12 cellular contexts compared by ENCODE assay signal in the genomic region with DNA sequence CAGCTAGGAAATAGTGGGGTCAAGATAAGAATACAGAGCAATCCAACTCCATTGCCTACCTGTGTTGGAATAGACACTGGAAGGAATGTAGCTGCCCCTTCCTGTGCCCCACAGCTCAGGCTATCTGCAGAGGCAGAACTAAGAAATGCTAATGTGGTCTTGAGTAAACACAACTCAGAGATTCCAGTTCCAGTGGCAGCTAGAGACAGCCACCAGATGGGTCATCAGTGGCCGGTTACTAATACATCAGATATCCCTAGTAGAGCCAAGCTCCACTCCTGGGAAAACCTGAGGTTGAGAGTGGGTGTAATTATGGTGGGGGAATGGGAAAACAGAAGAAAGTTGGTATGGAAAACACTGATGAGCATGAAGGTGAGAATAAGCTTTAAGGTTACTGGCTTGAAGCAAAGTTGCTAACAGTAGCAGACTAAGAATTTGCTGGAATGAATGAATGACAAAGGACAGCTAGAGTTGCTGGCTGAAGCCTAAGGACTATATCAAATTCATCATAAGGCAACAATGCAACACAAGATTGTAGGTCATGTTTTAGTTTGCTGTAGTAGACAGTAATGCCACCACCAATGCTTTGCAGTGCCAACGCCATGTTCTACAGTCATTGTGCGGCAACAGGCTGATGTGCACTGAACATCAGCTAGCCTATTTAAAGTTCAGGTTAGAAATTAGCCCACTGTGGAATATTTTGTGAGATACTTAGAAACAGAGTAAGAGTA.
DNase-seq lines count a peak whose midpoint lies in the region; ATAC-seq lines count a peak whose summit lies in the region.
"Had no signal": no experiment of that assay in that cellular context is flagged by ENCODE, and none has a peak within 500 bp of the region (broad histone marks: within the 10 kb centered on the region; RNA-seq: fewer than 3 reads in every experiment).

No MANE protein-coding gene starts in this region.

- no peak for ATAC-seq in GM19397 (IDR thresholded peaks at IDR 0.05; ENCODE audit: unreplicated experiment)
- ATAC-seq: activated CD8-positive, alpha-beta T cell treated with anti-CD3 and anti-CD28 coated beads, Interleukin-2, amount 10 ng/mL, durations not matched to agents 7 days and 5 days; activated naive CD8-positive, alpha-beta T cell treated with anti-CD3 and anti-CD28 coated beads, Interleukin-2, amount 50 U/mL, for 24 hours had no signal

- DNase-seq in HCEC 1CT (peak; percentile 72), T1000 (lab: John Stamatoyannopoulos, UW) (peak; percentile 44), iris pigment epithelial cell (ENCODE audit: low read depth) (peak; percentile 78), stromal cell of bone marrow (ENCODE audit: low read depth) (peak; percentile 61), NCI-H1930 (lab: John Stamatoyannopoulos, UW) (no peak), SIG-M5 (lab: John Stamatoyannopoulos, UW) (no peak)
- DNase-seq: activated CD8-positive, alpha-beta T cell treated with anti-CD3 and anti-CD28 coated beads, Interleukin-2, amount 10 ng/mL, durations not matched to agents 7 days and 5 days; activated naive CD8-positive, alpha-beta T cell treated with anti-CD3 and anti-CD28 coated beads, Interleukin-2, amount 50 U/mL, for 24 hours; effector memory CD4-positive, alpha-beta T cell; GF-D8; NCI-H510A had no signal

Comparison
In these comparisons a context has a peak if more than half of its experiments do, and no peak if none do; other contexts are left out.
1. DNase-seq: peak in HCEC 1CT (single experiment), T1000 (single experiment), iris pigment epithelial cell (single experiment) and stromal cell of bone marrow (single experiment); none in NCI-H1930 (0 of 2) and SIG-M5 (single experiment).